In genomic region chr9:34463098-34463900, GRCh38 we compare ENCODE assay signal across 12 cellular contexts.
DNase-seq lines count a peak whose midpoint lies in the region; ATAC-seq and TF ChIP-seq lines count a peak whose summit lies in the region.
"Had no signal": no experiment of that assay in that cellular context is flagged by ENCODE, and none has a peak within 500 bp of the region (broad histone marks: within the 10 kb centered on the region; RNA-seq: fewer than 3 reads in every experiment).

No MANE protein-coding gene starts in this region.

- POLR2A ChIA-PET in GM10248 (lab: Yijun Ruan, JAX): no interaction called here

- no peak for TF ChIP-seq CTCF in brain microvascular endothelial cell (IDR thresholded peaks at IDR 0.05; ENCODE audit: low read depth, low read length, missing control alignments)
- TF ChIP-seq CTCF in GM10248 (IDR thresholded peaks at IDR 0.05; ENCODE audit: control extremely low read depth, extremely low read depth, low read depth, missing control alignments): no peak

- DNase-seq in GM03348 (ENCODE audit: low spot score): peak; percentile 57
- peak; percentile 60 to 81 for DNase-seq in NCI-H446 (lab: John Stamatoyannopoulos, UW)
- DNase-seq in brain microvascular endothelial cell: peak; percentile 46
- DNase-seq in stimulated activated CD4-positive, alpha-beta T cell treated with anti-CD3 and anti-CD28 coated beads, Interleukin-1b, Interleukin-23, amount 100 ng/mL, for 48 hours: peak; percentile 84
- DNase-seq in GM10248 (ENCODE audit: extremely low spot score): no peak
- no peak for DNase-seq in NK-92 (lab: John Stamatoyannopoulos, UW; ENCODE audit: unreplicated experiment)
- DNase-seq: activated naive CD8-positive, alpha-beta T cell treated with anti-CD3 and anti-CD28 coated beads, Interleukin-2, amount 10 ng/mL, durations not matched to agents 7 days and 5 days; Peyer's patch had no signal

- H3K4me1 Mint-ChIP-seq in stimulated activated memory B cell treated with anti-CD40 and anti-IgM and Interleukin-4, amounts not matched to agents 10 μg/mL and 1 μg/mL and 100 μg/mL, for 72 hours: peaks cover 17% of the 10 kb centered on the region

- no peak overlapping the region for H3K27ac ChIP-seq in brain microvascular endothelial cell
- H3K27ac ChIP-seq: HL-60, neutrophil, Peyer's patch had no signal

- CTCF ChIA-PET in GM10248 (lab: Yijun Ruan, JAX): interaction anchor here (1.0 to 2.2 kb wide), 8 partner anchors 10 to 170 kb away, joined by 3 to 8 read pairs (median 4); no protein-coding TSS in a partner anchor

- H3K27me3 Mint-ChIP-seq in stimulated activated memory B cell treated with anti-CD40 and anti-IgM and Interleukin-4, amounts not matched to agents 10 μg/mL and 1 μg/mL and 100 μg/mL, for 72 hours: peaks cover 9% of the 10 kb centered on the region

- H3K4me3 ChIP-seq in brain microvascular endothelial cell (ENCODE audit: low read depth, low read length): no peak overlapping the region
- H3K4me3 ChIP-seq: Peyer's patch had no signal

- peaks cover 8% of the 10 kb centered on the region for H3K27me3 ChIP-seq in brain microvascular endothelial cell (replicated peaks)
- H3K27me3 ChIP-seq: Peyer's patch had no signal

- ATAC-seq in GM18870 (IDR thresholded peaks at IDR 0.05; ENCODE audit: unreplicated experiment): no peak
- no peak for ATAC-seq in stimulated activated memory B cell treated with anti-CD40 and anti-IgM and Interleukin-4, amounts not matched to agents 10 μg/mL and 1 μg/mL and 100 μg/mL, for 72 hours

- no peak overlapping the region for H3K27ac Mint-ChIP-seq in stimulated activated memory B cell treated with anti-CD40 and anti-IgM and Interleukin-4, amounts not matched to agents 10 μg/mL and 1 μg/mL and 100 μg/mL, for 72 hours
- H3K27ac Mint-ChIP-seq: activated naive CD8-positive, alpha-beta T cell treated with anti-CD3 and anti-CD28 coated beads, Interleukin-2, amount 10 ng/mL, durations not matched to agents 7 days and 5 days had no signal

- in situ Hi-C loops in brain microvascular endothelial cell (cut with HindIII; ENCODE audit: low pct_ligation_motif_present, low sequenced_read_pairs): no loop called here

- H3K9me3 Mint-ChIP-seq in stimulated activated memory B cell treated with anti-CD40 and anti-IgM and Interleukin-4, amounts not matched to agents 10 μg/mL and 1 μg/mL and 100 μg/mL, for 72 hours: no peaks in the 10 kb centered on the region
- H3K9me3 Mint-ChIP-seq: activated naive CD8-positive, alpha-beta T cell treated with anti-CD3 and anti-CD28 coated beads, Interleukin-2, amount 10 ng/mL, durations not matched to agents 7 days and 5 days had no signal

- no peaks in the 10 kb centered on the region for H3K36me3 ChIP-seq in brain microvascular endothelial cell (replicated peaks)
- H3K36me3 ChIP-seq: neutrophil, Peyer's patch had no signal

- no peak overlapping the region for H3K4me3 Mint-ChIP-seq in stimulated activated memory B cell treated with anti-CD40 and anti-IgM and Interleukin-4, amounts not matched to agents 10 μg/mL and 1 μg/mL and 100 μg/mL, for 72 hours
- H3K4me3 Mint-ChIP-seq: activated naive CD8-positive, alpha-beta T cell treated with anti-CD3 and anti-CD28 coated beads, Interleukin-2, amount 10 ng/mL, durations not matched to agents 7 days and 5 days had no signal

- H3K36me3 Mint-ChIP-seq in stimulated activated memory B cell treated with anti-CD40 and anti-IgM and Interleukin-4, amounts not matched to agents 10 μg/mL and 1 μg/mL and 100 μg/mL, for 72 hours: no peaks in the 10 kb centered on the region
- H3K36me3 Mint-ChIP-seq: activated naive CD8-positive, alpha-beta T cell treated with anti-CD3 and anti-CD28 coated beads, Interleukin-2, amount 10 ng/mL, durations not matched to agents 7 days and 5 days had no signal

Comparison
In these comparisons a context has a peak if more than half of its experiments do, and no peak if none do; other contexts are left out.
1. DNase-seq: peak in GM03348 (single experiment), NCI-H446 (2 of 2), brain microvascular endothelial cell (single experiment) and stimulated activated CD4-positive, alpha-beta T cell treated with anti-CD3 and anti-CD28 coated beads, Interleukin-1b, Interleukin-23, amount 100 ng/mL, for 48 hours (single experiment); none in GM10248 (single experiment) and NK-92 (single experiment).